Comparison of ENCODE assay signal across 9 cellular contexts in the genomic region with DNA sequence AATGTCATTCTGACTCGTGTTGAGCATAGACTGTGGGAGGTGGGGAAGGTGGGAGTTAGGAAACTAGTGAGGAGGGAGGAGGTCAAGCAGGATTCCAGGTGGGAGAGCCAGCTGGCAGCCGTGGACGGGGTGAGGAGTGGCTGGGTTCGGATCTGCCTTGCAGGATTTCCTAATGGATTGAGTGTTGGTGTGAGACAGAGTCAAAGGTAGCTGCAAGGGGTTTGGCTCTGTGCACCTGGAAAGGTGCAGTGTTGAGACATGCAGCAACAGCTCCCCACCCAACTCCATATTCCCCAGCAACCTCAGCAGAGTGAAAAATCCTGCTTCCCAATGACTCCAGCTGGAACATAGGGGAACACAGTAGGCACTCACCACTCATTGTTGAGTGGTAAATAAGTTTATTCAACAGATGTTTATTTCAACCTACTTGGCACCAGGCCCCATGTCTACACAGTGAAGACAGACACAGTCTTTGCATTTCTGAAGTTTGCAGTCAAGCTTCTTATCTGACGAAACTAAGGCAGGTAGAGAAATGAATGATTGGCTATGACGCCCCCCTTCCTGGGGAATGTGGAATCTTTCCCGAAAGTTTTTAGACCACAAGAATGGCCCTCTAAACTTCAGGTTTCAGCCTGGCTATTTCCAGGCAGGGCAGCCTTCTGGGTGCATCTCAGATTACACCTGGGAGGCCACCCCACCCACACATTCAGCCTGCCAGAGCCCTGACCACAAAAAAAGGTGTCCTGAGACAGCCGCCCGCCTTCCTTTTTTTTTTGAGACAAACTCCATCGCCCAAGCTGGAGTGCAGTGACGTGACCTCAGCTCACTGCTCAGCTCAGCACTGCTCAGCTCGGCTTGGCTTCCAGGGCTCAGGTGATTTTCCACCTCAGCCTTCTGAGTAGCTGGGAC. TPM values are rescaled to one million over a fixed set of nuclear protein-coding genes. Genes with fewer than 3 reads are reported as not detected.
DNase-seq lines count a peak whose midpoint lies in the region; ATAC-seq and TF ChIP-seq lines count a peak whose summit lies in the region.
"Had no signal": no experiment of that assay in that cellular context is flagged by ENCODE, and none has a peak within 500 bp of the region (broad histone marks: within the 10 kb centered on the region; RNA-seq: fewer than 3 reads in every experiment).

No MANE protein-coding gene starts in this region.

- H2BK15ac ChIP-seq in IMR-90 (ENCODE audit: low read depth, low read length), result no peak overlapping the region

- no peaks in the 10 kb centered on the region for H4K20me1 ChIP-seq in IMR-90 (ENCODE audit: insufficient read depth, low read length)

- no peak overlapping the region for H2BK20ac ChIP-seq in IMR-90 (ENCODE audit: low read depth, low read length)

- no peak overlapping the region for H3K23ac ChIP-seq in IMR-90 (ENCODE audit: low read depth, low read length)

- no peaks in the 10 kb centered on the region for H3K36me3 ChIP-seq in IMR-90 (ENCODE audit: control insufficient read depth, insufficient read depth, low read length)
- H3K36me3 ChIP-seq in sigmoid colon, result no peaks in the 10 kb centered on the region

- H4K8ac ChIP-seq in IMR-90 (ENCODE audit: low read depth in 2 of 2, low read length in 2 of 2), result no peak overlapping the region

- H4K5ac ChIP-seq in IMR-90 (ENCODE audit: low read depth, low read length), result no peak overlapping the region

- H3K18ac ChIP-seq in IMR-90 (ENCODE audit: low read depth, low read length), result no peak overlapping the region

- no peak overlapping the region for H3K4me2 ChIP-seq in IMR-90 (ENCODE audit: low read depth, low read length)

- ATAC-seq in GM21529 (IDR thresholded peaks at IDR 0.05; ENCODE audit: unreplicated experiment) (peak; percentile 51), IMR-90 (ENCODE audit: low read depth) (no peak), HG02938 (IDR thresholded peaks at IDR 0.05; ENCODE audit: unreplicated experiment) (no peak), GM18873 (IDR thresholded peaks at IDR 0.05; ENCODE audit: low FRiP score, unreplicated experiment) (no peak)

- H3K9me1 ChIP-seq in IMR-90 (ENCODE audit: insufficient read depth, low read length), result peaks cover under 1% of the 10 kb centered on the region; the same call in 1 of the 2 replicates

- H4K91ac ChIP-seq in IMR-90 (ENCODE audit: insufficient read depth, low read depth, low read length), result no peak overlapping the region

- H2BK5ac ChIP-seq in IMR-90 (ENCODE audit: low read depth, low read length, poor library complexity, severe bottlenecking), result no peak overlapping the region

- H3K56ac ChIP-seq in IMR-90 (ENCODE audit: extremely low read depth, insufficient read depth, low read length), result no peak overlapping the region

- H3K9ac ChIP-seq in IMR-90 (ENCODE audit: low read depth, low read length), result no peak overlapping the region

- H3K4ac ChIP-seq in IMR-90 (ENCODE audit: low read depth, low read length), result no peak overlapping the region

- WGBS in IMR-90 (ENCODE audit: extremely low coverage in 2 of 2, insufficient read length in 1 of 2), 2 experiments, result 67% methylated on average over 4 of the region's 12 CpGs; no CpG with 5 or more reads in 1 of the 2 experiments
- 51 to 74% methylated on average over 12 of the region's 12 CpGs for WGBS in sigmoid colon, 2 donors

- 0 out of 2 replicates have a peak overlapping the region, but pooled peaks have one; percentile 19 for H2AK5ac ChIP-seq in IMR-90 (ENCODE audit: low read depth, low read length)

- no peak for TF ChIP-seq CTCF in IMR-90 (conservative IDR thresholded peaks at IDR 0.05; ENCODE audit: low read depth, low read length)
- no peak for TF ChIP-seq CTCF in sigmoid colon (IDR thresholded peaks at IDR 0.05)

- H3K27me3 ChIP-seq in IMR-90 (ENCODE audit: control insufficient read depth, insufficient read depth, low read length) (no peaks in the 10 kb centered on the region), sigmoid colon (no peaks in the 10 kb centered on the region)

- H3K4me1 ChIP-seq in IMR-90 (ENCODE audit: control insufficient read depth, insufficient read depth, low read length) (peaks cover 5% of the 10 kb centered on the region; the same call in 1 of the 2 replicates), sigmoid colon (peaks cover 0 to 22% (median 14%) of the 10 kb centered on the region in 4 donors)

- H3K27ac ChIP-seq in IMR-90 (ENCODE audit: insufficient read depth, low read length), result no peak overlapping the region
- H3K27ac ChIP-seq in epithelial cell of prostate, result peak overlapping the region; percentile 95
- H3K27ac ChIP-seq in sigmoid colon, result no peak overlapping the region

- no peak overlapping the region for H3K4me3 ChIP-seq in IMR-90 (ENCODE audit: insufficient read depth, low read depth, low read length)
- H3K4me3 ChIP-seq in sigmoid colon, result no peak overlapping the region

- no peak for DNase-seq in IMR-90
- DNase-seq in epithelial cell of prostate (ENCODE audit: low read depth, low spot score), result peak; percentile 96
- peak; percentile 21 for DNase-seq in sigmoid colon
- DNase-seq in cardiac septum (ENCODE audit: low spot score), result no peak
- DNase-seq: activated T-cell treated with anti-CD3 and anti-CD28 coated beads, Interleukin-2, amount 50 U/mL, for 48 hours had no signal

- intact Hi-C loops in IMR-90 (cut with micrococcal nuclease) (no loop called here), sigmoid colon (cut with DNase I) (no loop called here), cardiac septum (cut with DNase I) (no loop called here)

- no peak overlapping the region for H2BK120ac ChIP-seq in IMR-90 (ENCODE audit: low read depth, low read length)

- in situ Hi-C loops in IMR-90 (cut with MboI; ENCODE audit: low sequenced_read_pairs), result no loop called here

- TF ChIP-seq POLR2A in IMR-90 (IDR thresholded peaks at IDR 0.05; ENCODE audit: low read depth, low read length) (no peak), sigmoid colon (IDR thresholded peaks at IDR 0.05) (no peak)

- TF ChIP-seq RAD21 in IMR-90 (IDR thresholded peaks at IDR 0.05; ENCODE audit: low read length), result no peak

- H2AK9ac ChIP-seq in IMR-90 (replicated peaks; ENCODE audit: low read depth, low read length, poor library complexity), result no peak overlapping the region

- H3K9me3 ChIP-seq in IMR-90 (ENCODE audit: control insufficient read depth, insufficient read depth, low read length), result no peaks in the 10 kb centered on the region
- no peaks in the 10 kb centered on the region for H3K9me3 ChIP-seq in sigmoid colon

- CTCF ChIA-PET in IMR-90 (lab: Yijun Ruan, JAX), result interaction anchor here (0.5 to 1.6 kb wide), 3 partner anchors 75 to 78 kb away, joined by 3 to 5 read pairs (median 3); no protein-coding TSS in a partner anchor

- H3K14ac ChIP-seq in IMR-90 (replicated peaks; ENCODE audit: low read depth, low read length), result no peak overlapping the region

- no peaks in the 10 kb centered on the region for H3K79me1 ChIP-seq in IMR-90 (ENCODE audit: low read depth in 1 of 2, low read length in 2 of 2)

- no peak for TF ChIP-seq EP300 in sigmoid colon (IDR thresholded peaks at IDR 0.05)

- POLR2A ChIA-PET in IMR-90 (lab: Charles Lee; ENCODE audit: unreplicated experiment), result interaction anchor here (0.6 kb wide), 1 partner anchor 26 kb away, joined by 6 read pairs; no protein-coding TSS in a partner anchor

- dilution Hi-C loops in IMR-90 (cut with HindIII; ENCODE audit: low sequenced_read_pairs, unreplicated experiment), result no loop called here

- no TSS peak for BruUV-seq in IMR-90 (replicated peaks; lab: Mats Ljungman, UMichigan)

- H2AFZ ChIP-seq in IMR-90 (replicated peaks; ENCODE audit: low read length, poor library complexity), result no peak overlapping the region

TF ChIP-seq in IMR-90, 13 proteins besides CTCF, POLR2A, EP300 and RAD21:
- TF ChIP-seq MAFK (IDR thresholded peaks at IDR 0.05; ENCODE audit: low read depth, low read length), result no peak
- TF ChIP-seq MXI1 (IDR thresholded peaks at IDR 0.05; ENCODE audit: borderline replicate concordance, low read depth, low read length), result no peak
- no peak for TF ChIP-seq CHD1 (IDR thresholded peaks at IDR 0.05; ENCODE audit: low read depth, low read length)
- no peak for TF ChIP-seq RFX5 (IDR thresholded peaks at IDR 0.05; ENCODE audit: low read depth, low read length)
- TF ChIP-seq CEBPB (IDR thresholded peaks at IDR 0.05; ENCODE audit: low read depth, low read length), result no peak
- TF ChIP-seq, protein P1, sequence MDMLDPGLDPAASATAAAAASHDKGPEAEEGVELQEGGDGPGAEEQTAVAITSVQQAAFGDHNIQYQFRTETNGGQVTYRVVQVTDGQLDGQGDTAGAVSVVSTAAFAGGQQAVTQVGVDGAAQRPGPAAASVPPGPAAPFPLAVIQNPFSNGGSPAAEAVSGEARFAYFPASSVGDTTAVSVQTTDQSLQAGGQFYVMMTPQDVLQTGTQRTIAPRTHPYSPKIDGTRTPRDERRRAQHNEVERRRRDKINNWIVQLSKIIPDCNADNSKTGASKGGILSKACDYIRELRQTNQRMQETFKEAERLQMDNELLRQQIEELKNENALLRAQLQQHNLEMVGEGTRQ (IDR thresholded peaks at IDR 0.05; ENCODE audit: low read depth, low read length), result no peak
- TF ChIP-seq, protein P2, sequence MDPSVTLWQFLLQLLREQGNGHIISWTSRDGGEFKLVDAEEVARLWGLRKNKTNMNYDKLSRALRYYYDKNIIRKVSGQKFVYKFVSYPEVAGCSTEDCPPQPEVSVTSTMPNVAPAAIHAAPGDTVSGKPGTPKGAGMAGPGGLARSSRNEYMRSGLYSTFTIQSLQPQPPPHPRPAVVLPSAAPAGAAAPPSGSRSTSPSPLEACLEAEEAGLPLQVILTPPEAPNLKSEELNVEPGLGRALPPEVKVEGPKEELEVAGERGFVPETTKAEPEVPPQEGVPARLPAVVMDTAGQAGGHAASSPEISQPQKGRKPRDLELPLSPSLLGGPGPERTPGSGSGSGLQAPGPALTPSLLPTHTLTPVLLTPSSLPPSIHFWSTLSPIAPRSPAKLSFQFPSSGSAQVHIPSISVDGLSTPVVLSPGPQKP (IDR thresholded peaks at IDR 0.05; ENCODE audit: borderline replicate concordance, low read depth, low read length), result no peak
- no peak for TF ChIP-seq RCOR1 (IDR thresholded peaks at IDR 0.05; ENCODE audit: insufficient replicate concordance, low read length)
- no peak for TF ChIP-seq FOS (IDR thresholded peaks at IDR 0.05; ENCODE audit: low read depth, low read length)
- TF ChIP-seq SMC3 (IDR thresholded peaks at IDR 0.05; ENCODE audit: low read depth, low read length), result no peak
- no peak for TF ChIP-seq BHLHE40 (IDR thresholded peaks at IDR 0.05; ENCODE audit: low read depth, low read length)
- no peak for TF ChIP-seq MAZ (IDR thresholded peaks at IDR 0.05; ENCODE audit: borderline replicate concordance, low read depth, low read length)
- no peak for TF ChIP-seq NFE2L2 (IDR thresholded peaks at IDR 0.05; ENCODE audit: low read depth, low read length)

RNA-seq across cellular contexts. Expression of a gene that starts 37.9 kb away (rescaled TPM):
- total RNA-seq in IMR-90 (2012; rRNA removed), result under 0.01 TPM in 2 replicates
- 0.10 TPM in 2 replicates for polyA plus RNA-seq in IMR-90 (2012; rRNA removed)
- polyA plus RNA-seq in IMR-90 (2012; cell fraction: cytosol; rRNA removed), result 0.05 and 0.07 TPM in 2 replicates
- 0.05 and 0.15 TPM in 2 replicates for polyA plus RNA-seq in IMR-90 (2012; cell fraction: nucleus; rRNA removed; ENCODE audit: low replicate concordance)
- total RNA-seq in sigmoid colon, result 1 to 10 TPM in 1 of 4 donors, under 1 TPM in 1, not detected in 2; 0.99 to 2.5 TPM
- 100 to 1,000 TPM in 1 of 3 donors, 10 to 100 TPM in 2; 61.3 to 146 (median 93.6) TPM for polyA plus RNA-seq in sigmoid colon
- total RNA-seq in cardiac septum, result 0.30 TPM
- total RNA-seq: lung microvascular endothelial cell had no signal

Comparison
In these comparisons a context has a peak if more than half of its experiments do, and no peak if none do; other contexts are left out.
1. DNase-seq: peak in epithelial cell of prostate (single experiment) and sigmoid colon (single experiment); none in IMR-90 (single experiment) and cardiac septum (single experiment).